19 cellular contexts compared by ENCODE assay signal in genomic region chr1:199007423-199007822, GRCh38.
DNase-seq lines count a peak whose midpoint lies in the region; ATAC-seq and TF ChIP-seq lines count a peak whose summit lies in the region.
"Had no signal": no experiment of that assay in that cellular context is flagged by ENCODE, and none has a peak within 500 bp of the region (broad histone marks: within the 10 kb centered on the region; RNA-seq: fewer than 3 reads in every experiment).

No MANE protein-coding gene starts in this region.

- no peak overlapping the region for H3K4me3 Mint-ChIP-seq in T-cell
- H3K4me3 Mint-ChIP-seq: activated T-helper 17 cell treated with anti-CD3 and anti-CD28 coated beads, Interleukin-2, amount 50 U/mL, for 72 hours; B cell had no signal

- no peaks in the 10 kb centered on the region for H3K36me3 Mint-ChIP-seq in T-cell

- POLR2A ChIA-PET in T-cell (lab: Charles Lee), result no interaction called here

- in situ Hi-C loops in transverse colon (cut with MboI; ENCODE audit: low pct_ligation_motif_present in 1 of 4, low pct_unique_long_range_greater_than_20kb in 1 of 4, low sequenced_read_pairs in 3 of 4), result no loop called here

- DNase-seq in ELR (ENCODE audit: low read depth) (peak; percentile 30), LHCN-M2 (ENCODE audit: low read depth) (peak; percentile 45), OCI-M1 (lab: John Stamatoyannopoulos, UW) (peak; percentile 86), iris pigment epithelial cell (ENCODE audit: low read depth) (peak; percentile 25), AG20443 (ENCODE audit: low spot score) (no peak), T-cell (no peak), transverse colon (no peak), SW 1271 (lab: John Stamatoyannopoulos, UW) (no peak)
- DNase-seq: amygdala; DMS53; heart right ventricle; MM.1S; NCI-H226; stimulated activated CD4-positive, alpha-beta T cell treated with anti-CD3 and anti-CD28 coated beads, Interleukin-15, amount 100 ng/mL, for 24 hours; substantia nigra had no signal

- H3K27me3 ChIP-seq in transverse colon, result no peaks in the 10 kb centered on the region
- H3K27me3 ChIP-seq: heart right ventricle had no signal

- peaks cover 21 to 26% (median 23%) of the 10 kb centered on the region in 3 donors for H3K4me1 Mint-ChIP-seq in T-cell

- no peaks in the 10 kb centered on the region for H3K9me3 ChIP-seq in transverse colon
- H3K9me3 ChIP-seq: heart right ventricle, prostate gland had no signal

- H3K4me1 ChIP-seq in transverse colon, result peaks cover 0 to 2% (median 0%) of the 10 kb centered on the region in 4 donors
- H3K4me1 ChIP-seq: prostate gland had no signal

- H3K4me3 ChIP-seq in transverse colon, result no peak overlapping the region
- H3K4me3 ChIP-seq: heart right ventricle, prostate gland had no signal

- intact Hi-C loops in transverse colon (cut with DNase I; ENCODE audit: low total_unique reads), result no loop called here

- no peak for TF ChIP-seq CTCF in transverse colon (IDR thresholded peaks at IDR 0.05)

- H3K9me3 Mint-ChIP-seq in T-cell, result no peaks in the 10 kb centered on the region
- H3K9me3 Mint-ChIP-seq: activated T-helper 17 cell treated with anti-CD3 and anti-CD28 coated beads, Interleukin-2, amount 50 U/mL, for 72 hours had no signal

- CTCF ChIA-PET in T-cell (lab: Charles Lee), result no interaction called here

- no peak for ATAC-seq in T-cell (replicated peaks in 1 of 4)
- ATAC-seq: activated T-helper 17 cell treated with anti-CD3 and anti-CD28 coated beads, Interleukin-2, amount 50 U/mL, for 72 hours; heart right ventricle; Panc1 had no signal

- no peak overlapping the region for H3K27ac Mint-ChIP-seq in T-cell
- H3K27ac Mint-ChIP-seq: activated T-helper 17 cell treated with anti-CD3 and anti-CD28 coated beads, Interleukin-2, amount 50 U/mL, for 72 hours; B cell had no signal

- WGBS in transverse colon (ENCODE audit: low coverage in 1 of 2), 2 donors, result 71 to 79% methylated on average over 2 of the region's 2 CpGs

- no peak overlapping the region for H3K27ac ChIP-seq in transverse colon
- H3K27ac ChIP-seq: heart right ventricle, prostate gland had no signal

- H3K27me3 Mint-ChIP-seq in T-cell, result peaks cover 0 to 2% of the 10 kb centered on the region in 2 donors
- H3K27me3 Mint-ChIP-seq: B cell had no signal

- no peak for TF ChIP-seq POLR2A in transverse colon (IDR thresholded peaks at IDR 0.05)

- TF ChIP-seq EP300 in transverse colon (IDR thresholded peaks at IDR 0.05; ENCODE audit: low read depth), result no peak

- H3K36me3 ChIP-seq in transverse colon, result no peaks in the 10 kb centered on the region
- H3K36me3 ChIP-seq: heart right ventricle, prostate gland had no signal

Comparison
In these comparisons a context has a peak if more than half of its experiments do, and no peak if none do; other contexts are left out.
1. DNase-seq: peak in ELR (single experiment), LHCN-M2 (single experiment), OCI-M1 (single experiment) and iris pigment epithelial cell (single experiment); none in AG20443 (single experiment), T-cell (0 of 34), transverse colon (single experiment) and SW 1271 (0 of 2).